In genomic region chr3:38264307-38264706, GRCh38 we compare ENCODE assay signal across 24 cellular contexts. TPM values are rescaled to one million over a fixed set of nuclear protein-coding genes. Genes with fewer than 3 reads are reported as not detected.
DNase-seq lines count a peak whose midpoint lies in the region; ATAC-seq and TF ChIP-seq lines count a peak whose summit lies in the region.
"Had no signal": no experiment of that assay in that cellular context is flagged by ENCODE, and none has a peak within 500 bp of the region (broad histone marks: within the 10 kb centered on the region; RNA-seq: fewer than 3 reads in every experiment).

No MANE protein-coding gene starts in this region.

- H2AFZ ChIP-seq in PC-3 (ENCODE audit: low read length) = no peak overlapping the region

- no peak for TF ChIP-seq CTCF in CD8-positive, alpha-beta T cell (IDR thresholded peaks at IDR 0.05)
- TF ChIP-seq CTCF in PC-3 (conservative IDR thresholded peaks at IDR 0.05; ENCODE audit: low read depth, low read length) (no peak), glutamatergic neuron (IDR thresholded peaks at IDR 0.05; ENCODE audit: partially characterized antibody, unreplicated experiment) (no peak), GM10266 (IDR thresholded peaks at IDR 0.05; ENCODE audit: control insufficient read depth, insufficient read depth, low read depth, missing control alignments) (no peak)

- H3K36me3 Mint-ChIP-seq in CD8-positive, alpha-beta T cell = peaks cover 5% of the 10 kb centered on the region
- peaks cover 18% of the 10 kb centered on the region for H3K36me3 Mint-ChIP-seq in glutamatergic neuron (ENCODE audit: unreplicated experiment)
- H3K36me3 Mint-ChIP-seq in naive thymus-derived CD4-positive, alpha-beta T cell = peaks cover 4 to 20% (median 12%) of the 10 kb centered on the region in 5 donors
- H3K36me3 Mint-ChIP-seq: naive B cell had no signal

- H3K9me2 ChIP-seq in PC-3 (replicated peaks; ENCODE audit: low read length) = no peaks in the 10 kb centered on the region

- H3K27me3 Mint-ChIP-seq in CD8-positive, alpha-beta T cell (ENCODE audit: low read depth) = no peaks in the 10 kb centered on the region
- H3K27me3 Mint-ChIP-seq in glutamatergic neuron (ENCODE audit: unreplicated experiment) = peaks cover 10% of the 10 kb centered on the region
- no peaks in the 10 kb centered on the region for H3K27me3 Mint-ChIP-seq in naive thymus-derived CD4-positive, alpha-beta T cell
- H3K27me3 Mint-ChIP-seq: activated CD4-positive, alpha-beta memory T cell treated with anti-CD3 and anti-CD28 coated beads, Interleukin-2, amount 10 ng/mL, durations not matched to agents 7 days and 5 days; naive B cell had no signal

- in situ Hi-C loops in ACHN (cut with HindIII; ENCODE audit: low pct_ligation_motif_present, low pct_unique_long_range_greater_than_20kb, low sequenced_read_pairs) = no loop called here

- intact Hi-C loops in CD8-positive, alpha-beta T cell (cut with DNase I, micrococcal nuclease) = no loop called here
- intact Hi-C loops in PC-3 (cut with micrococcal nuclease) = no loop called here
- intact Hi-C loops in naive thymus-derived CD4-positive, alpha-beta T cell (cut with micrococcal nuclease) = no loop called here

- H3K9me3 ChIP-seq in CD8-positive, alpha-beta T cell (ENCODE audit: low read length) = no peaks in the 10 kb centered on the region
- no peaks in the 10 kb centered on the region for H3K9me3 ChIP-seq in PC-3 (ENCODE audit: low read length)
- no peaks in the 10 kb centered on the region for H3K9me3 ChIP-seq in naive thymus-derived CD4-positive, alpha-beta T cell (ENCODE audit: control insufficient read depth in 2 of 3, low read length in 3 of 3)
- H3K9me3 ChIP-seq: lower lobe of right lung, uterus had no signal

- H3K9ac ChIP-seq in PC-3 (ENCODE audit: low read length) = no peak overlapping the region

- no peak overlapping the region for H3K4me3 ChIP-seq in CD8-positive, alpha-beta T cell (ENCODE audit: low read depth, low read length)
- H3K4me3 ChIP-seq in PC-3 (ENCODE audit: low read length) = no peak overlapping the region
- no peak overlapping the region for H3K4me3 ChIP-seq in naive thymus-derived CD4-positive, alpha-beta T cell (ENCODE audit: low read length)
- H3K4me3 ChIP-seq: lower lobe of right lung, uterus had no signal

- no peak overlapping the region for H3K4me3 Mint-ChIP-seq in CD8-positive, alpha-beta T cell
- no peak overlapping the region for H3K4me3 Mint-ChIP-seq in glutamatergic neuron (ENCODE audit: unreplicated experiment)
- no peak overlapping the region for H3K4me3 Mint-ChIP-seq in naive thymus-derived CD4-positive, alpha-beta T cell
- H3K4me3 Mint-ChIP-seq: activated CD4-positive, alpha-beta memory T cell treated with anti-CD3 and anti-CD28 coated beads, Interleukin-2, amount 10 ng/mL, durations not matched to agents 7 days and 5 days; activated naive CD4-positive, alpha-beta T cell treated with anti-CD3 and anti-CD28 coated beads for 36 hours; naive B cell; T-helper 1 cell treated with Interleukin-12 subunit alpha and Interleukin-12 subunit beta and Interleukin-4 antibody, amounts not matched to agents 30 μg/mL and 1 μg/mL, for 36 hours had no signal

- no peak overlapping the region for H3K27ac ChIP-seq in CD8-positive, alpha-beta T cell (ENCODE audit: low read depth, low read length)
- no peak overlapping the region for H3K27ac ChIP-seq in PC-3 (ENCODE audit: low read length)
- H3K27ac ChIP-seq in naive thymus-derived CD4-positive, alpha-beta T cell (ENCODE audit: low read depth, low read length) = no peak overlapping the region
- H3K27ac ChIP-seq: lower lobe of right lung, uterus had no signal

- CTCF ChIA-PET in CD8-positive, alpha-beta T cell (lab: Charles Lee) = no interaction called here
- CTCF ChIA-PET in PC-3 (lab: Charles Lee) = interaction anchor here (1.6 kb wide), 1 partner anchor 82 kb away, joined by 3 read pairs; the partner anchor contains the start of gene XYLB
- CTCF ChIA-PET in naive thymus-derived CD4-positive, alpha-beta T cell (lab: Charles Lee) = no interaction called here

- no peaks in the 10 kb centered on the region for H3K36me3 ChIP-seq in CD8-positive, alpha-beta T cell (ENCODE audit: insufficient read depth, low read length)
- H3K36me3 ChIP-seq in PC-3 (ENCODE audit: low read depth, low read length) = peaks cover 5% of the 10 kb centered on the region; the same call in 1 of the 2 replicates
- no peaks in the 10 kb centered on the region for H3K36me3 ChIP-seq in naive thymus-derived CD4-positive, alpha-beta T cell (ENCODE audit: control insufficient read depth in 2 of 3, insufficient read depth in 3 of 3, low read length in 3 of 3)
- H3K36me3 ChIP-seq: lower lobe of right lung, uterus had no signal

- no TSS peak for BruUV-seq in PC-3 (replicated peaks; lab: Mats Ljungman, UMichigan)

- H3K4me2 ChIP-seq in PC-3 (ENCODE audit: low read length) = no peak overlapping the region

- H4K20me1 ChIP-seq in PC-3 (ENCODE audit: low read length) = no peaks in the 10 kb centered on the region

- no peak for DNase-seq in CD8-positive, alpha-beta T cell
- no peak for DNase-seq in PC-3
- DNase-seq in glutamatergic neuron = no peak
- no peak for DNase-seq in naive thymus-derived CD4-positive, alpha-beta T cell
- no peak for DNase-seq in GM10266 (ENCODE audit: extremely low spot score)
- no peak for DNase-seq in putamen (ENCODE audit: low spot score)
- DNase-seq in ACHN = no peak
- DNase-seq: activated CD4-positive, alpha-beta memory T cell treated with anti-CD3 and anti-CD28 coated beads, Interleukin-2, amount 10 ng/mL, durations not matched to agents 7 days and 5 days; activated naive CD4-positive, alpha-beta T cell treated with anti-CD3 and anti-CD28 coated beads for 36 hours; activated T-cell treated with anti-CD3 and anti-CD28 coated beads, Interleukin-2, amount 50 U/mL, for 1 hour; aorta; cerebellar nuclear complex; effector memory CD4-positive, alpha-beta T cell; lower lobe of right lung; naive B cell; NCI-H1092; NCI-H524 treated with DMSO at 0.1 percent for 48 hours; SHP77 treated with DMSO at 0.1 percent for 48 hours; stimulated activated CD8-positive, alpha-beta memory T cell treated with anti-CD3 and anti-CD28 coated beads, Interleukin-4, amount 100 ng/mL, for 48 hours; uterus had no signal

- H3F3A ChIP-seq in PC-3 (ENCODE audit: low read length, unreplicated experiment) = no peaks in the 10 kb centered on the region

- H3K27me3 ChIP-seq in CD8-positive, alpha-beta T cell (ENCODE audit: insufficient read depth, low read length) = no peaks in the 10 kb centered on the region
- H3K27me3 ChIP-seq in PC-3 (ENCODE audit: low read length) = no peaks in the 10 kb centered on the region
- H3K27me3 ChIP-seq in naive thymus-derived CD4-positive, alpha-beta T cell (ENCODE audit: control insufficient read depth in 2 of 2, insufficient read depth in 2 of 2, low read length in 2 of 2) = no peaks in the 10 kb centered on the region
- H3K27me3 ChIP-seq: uterus had no signal

- peak overlapping the region; percentile 4 for H3K27ac Mint-ChIP-seq in CD8-positive, alpha-beta T cell
- H3K27ac Mint-ChIP-seq in glutamatergic neuron (ENCODE audit: unreplicated experiment) = peak overlapping the region; percentile 15
- peak overlapping the region in 5 of 9 donors; percentile 5 to 43 (median 15) for H3K27ac Mint-ChIP-seq in naive thymus-derived CD4-positive, alpha-beta T cell
- H3K27ac Mint-ChIP-seq: activated CD4-positive, alpha-beta memory T cell treated with anti-CD3 and anti-CD28 coated beads, Interleukin-2, amount 10 ng/mL, durations not matched to agents 7 days and 5 days; activated naive CD4-positive, alpha-beta T cell treated with anti-CD3 and anti-CD28 coated beads for 36 hours; T-helper 1 cell treated with Interleukin-12 subunit alpha and Interleukin-12 subunit beta and Interleukin-4 antibody, amounts not matched to agents 30 μg/mL and 1 μg/mL, for 36 hours had no signal

- ATAC-seq in CD8-positive, alpha-beta T cell = no peak
- ATAC-seq in PC-3 = peak; percentile 17; the same call in 1 of the 2 replicates
- no peak for ATAC-seq in naive thymus-derived CD4-positive, alpha-beta T cell
- ATAC-seq in GM18870 (IDR thresholded peaks at IDR 0.05; ENCODE audit: unreplicated experiment) = no peak
- ATAC-seq: lower lobe of right lung had no signal

- H3K4me1 Mint-ChIP-seq in CD8-positive, alpha-beta T cell (ENCODE audit: low read depth) = peaks cover 37% of the 10 kb centered on the region
- H3K4me1 Mint-ChIP-seq in glutamatergic neuron (ENCODE audit: low read depth, unreplicated experiment) = peaks cover 51% of the 10 kb centered on the region
- H3K4me1 Mint-ChIP-seq in naive thymus-derived CD4-positive, alpha-beta T cell = peaks cover 15 to 36% (median 31%) of the 10 kb centered on the region in 7 donors

- H3K79me2 ChIP-seq in PC-3 (ENCODE audit: low read length) = no peaks in the 10 kb centered on the region

- H3K9me3 Mint-ChIP-seq in CD8-positive, alpha-beta T cell = no peaks in the 10 kb centered on the region
- peaks cover 13% of the 10 kb centered on the region for H3K9me3 Mint-ChIP-seq in glutamatergic neuron (ENCODE audit: unreplicated experiment)
- H3K9me3 Mint-ChIP-seq in naive thymus-derived CD4-positive, alpha-beta T cell = no peaks in the 10 kb centered on the region
- H3K9me3 Mint-ChIP-seq: activated CD4-positive, alpha-beta memory T cell treated with anti-CD3 and anti-CD28 coated beads, Interleukin-2, amount 10 ng/mL, durations not matched to agents 7 days and 5 days; activated naive CD4-positive, alpha-beta T cell treated with anti-CD3 and anti-CD28 coated beads for 36 hours; T-helper 1 cell treated with Interleukin-12 subunit alpha and Interleukin-12 subunit beta and Interleukin-4 antibody, amounts not matched to agents 30 μg/mL and 1 μg/mL, for 36 hours had no signal

- POLR2A ChIA-PET in CD8-positive, alpha-beta T cell (lab: Charles Lee) = no interaction called here
- POLR2A ChIA-PET in PC-3 (lab: Charles Lee; ENCODE audit: unreplicated experiment) = no interaction called here
- POLR2A ChIA-PET in naive thymus-derived CD4-positive, alpha-beta T cell (lab: Charles Lee) = no interaction called here

- H3K4me1 ChIP-seq in CD8-positive, alpha-beta T cell (ENCODE audit: insufficient read depth, low read length) = peaks cover 4% of the 10 kb centered on the region
- no peaks in the 10 kb centered on the region for H3K4me1 ChIP-seq in PC-3 (ENCODE audit: insufficient read depth, low read length)
- no peaks in the 10 kb centered on the region for H3K4me1 ChIP-seq in naive thymus-derived CD4-positive, alpha-beta T cell (ENCODE audit: control insufficient read depth in 2 of 2, insufficient read depth in 2 of 2, low read length in 2 of 2)
- H3K4me1 ChIP-seq: lower lobe of right lung, uterus had no signal

RNA-seq across cellular contexts. Expression of gene SLC22A13, which starts 1.3 kb away (rescaled TPM):
- under 1 TPM; 0.16 to 0.44 TPM for total RNA-seq in CD8-positive, alpha-beta T cell
- total RNA-seq in PC-3 (2014; rRNA removed) = 0.73 TPM in 1 of 2 replicates, not detected in the other
- 1.5 TPM for total RNA-seq in glutamatergic neuron (ENCODE audit: unreplicated experiment)
- total RNA-seq in naive thymus-derived CD4-positive, alpha-beta T cell = 1 to 10 TPM in 1 of 5 experiments, under 1 TPM in 4; 0.53 to 1.9 (median 0.62) TPM
- polyA plus RNA-seq in naive thymus-derived CD4-positive, alpha-beta T cell = not detected
- total RNA-seq: activated naive CD4-positive, alpha-beta T cell treated with anti-CD3 and anti-CD28 coated beads for 36 hours had no signal
- polyA plus RNA-seq: aorta had no signal

RNA-seq across cellular contexts. Expression of gene SLC22A14, which starts 17.8 kb away (rescaled TPM):
- total RNA-seq in CD8-positive, alpha-beta T cell = not detected
- total RNA-seq in PC-3 (2014; rRNA removed) = 0.07 TPM in 1 of 2 replicates, not detected in the other
- total RNA-seq in glutamatergic neuron (ENCODE audit: unreplicated experiment) = 0.93 TPM
- total RNA-seq in naive thymus-derived CD4-positive, alpha-beta T cell = under 1 TPM in 1 of 5 experiments, not detected in 4; 0.15 TPM
- not detected for polyA plus RNA-seq in naive thymus-derived CD4-positive, alpha-beta T cell
- total RNA-seq: activated CD4-positive, alpha-beta memory T cell treated with anti-CD3 and anti-CD28 coated beads, Interleukin-2, amount 10 ng/mL, durations not matched to agents 7 days and 5 days; activated naive CD4-positive, alpha-beta T cell treated with anti-CD3 and anti-CD28 coated beads for 36 hours; lower lobe of right lung; subcutaneous adipose tissue had no signal
- polyA plus RNA-seq: AG04450 had no signal
